In the genomic region with DNA sequence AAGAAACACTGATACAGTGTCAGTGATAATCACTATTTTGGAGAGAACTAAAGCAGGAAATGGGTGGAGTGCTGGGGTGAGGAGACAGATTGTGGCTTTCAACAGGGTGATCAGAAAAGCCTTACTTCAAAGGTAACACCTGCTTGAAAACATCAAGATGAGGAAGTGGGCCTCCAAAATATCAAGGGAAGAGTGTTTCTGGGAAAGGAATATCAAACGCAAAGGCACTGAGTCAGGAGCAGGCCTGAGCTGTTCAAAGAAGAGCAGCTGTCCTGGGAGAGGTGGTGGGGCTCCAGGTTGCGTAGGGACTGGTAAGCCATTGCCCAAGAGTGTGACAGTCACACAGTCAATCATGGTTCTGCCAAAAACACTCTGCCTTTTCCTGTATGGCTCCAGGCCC, we compare ENCODE assay signal across 1 cellular context.
TF ChIP-seq lines count a peak whose summit lies in the region.

No MANE protein-coding gene starts in this region.

TF ChIP-seq in GM12878, 131 proteins besides CTCF, POLR2A, EP300 and RAD21:
- no peak for TF ChIP-seq BCL11A (IDR thresholded peaks at IDR 0.05; ENCODE audit: low read depth, low read length)
- TF ChIP-seq IKZF1 (conservative IDR thresholded peaks at IDR 0.05): 0 out of 2 replicates have a peak, but pooled peaks have one; percentile 12
- TF ChIP-seq WRNIP1 (IDR thresholded peaks at IDR 0.05; ENCODE audit: borderline replicate concordance, low read depth, low read length): no peak
- TF ChIP-seq, protein P1, sequence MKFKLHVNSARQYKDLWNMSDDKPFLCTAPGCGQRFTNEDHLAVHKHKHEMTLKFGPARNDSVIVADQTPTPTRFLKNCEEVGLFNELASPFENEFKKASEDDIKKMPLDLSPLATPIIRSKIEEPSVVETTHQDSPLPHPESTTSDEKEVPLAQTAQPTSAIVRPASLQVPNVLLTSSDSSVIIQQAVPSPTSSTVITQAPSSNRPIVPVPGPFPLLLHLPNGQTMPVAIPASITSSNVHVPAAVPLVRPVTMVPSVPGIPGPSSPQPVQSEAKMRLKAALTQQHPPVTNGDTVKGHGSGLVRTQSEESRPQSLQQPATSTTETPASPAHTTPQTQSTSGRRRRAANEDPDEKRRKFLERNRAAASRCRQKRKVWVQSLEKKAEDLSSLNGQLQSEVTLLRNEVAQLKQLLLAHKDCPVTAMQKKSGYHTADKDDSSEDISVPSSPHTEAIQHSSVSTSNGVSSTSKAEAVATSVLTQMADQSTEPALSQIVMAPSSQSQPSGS (IDR thresholded peaks at IDR 0.05; ENCODE audit: low read length): no peak
- TF ChIP-seq SREBF2 (IDR thresholded peaks at IDR 0.05; ENCODE audit: low read length): no peak
- TF ChIP-seq SPI1 (IDR thresholded peaks at IDR 0.05; ENCODE audit: borderline replicate concordance, insufficient read depth, low read depth, low read length): peak; percentile 57
